Comparison of ENCODE assay signal across 35 cellular contexts in genomic region chr7:33632322-33632721, GRCh38.
"Had no signal": no experiment of that assay in that cellular context is flagged by ENCODE, and none has a peak within 500 bp of the region (broad histone marks: within the 10 kb centered on the region; RNA-seq: fewer than 3 reads in every experiment).

No MANE protein-coding gene starts in this region.

- H3K27me3 Mint-ChIP-seq: activated B cell treated with CpG ODN at 0.5 μM for 24 hours; activated CD4-positive, alpha-beta memory T cell treated with anti-CD3 and anti-CD28 coated beads for 36 hours; activated CD4-positive, alpha-beta T cell treated with anti-CD3 and anti-CD28 coated beads, Interleukin-2, amount 10 ng/mL, durations not matched to agents 24 days and 14 days; activated CD8-positive, alpha-beta T cell treated with anti-CD3 and anti-CD28 coated beads for 36 hours; activated naive CD8-positive, alpha-beta T cell treated with anti-CD3 and anti-CD28 coated beads for 36 hours; activated T-helper 17 cell treated with anti-CD3 and anti-CD28 coated beads, Interleukin-2, amount 50 U/mL, for 72 hours had no signal

- H3K27me3 ChIP-seq: adrenal gland, body of pancreas, brain microvascular endothelial cell, breast epithelium had no signal

- H3K27ac ChIP-seq: adrenal gland, body of pancreas, brain microvascular endothelial cell, breast epithelium, VCaP had no signal

- DNase-seq: activated B cell treated with CpG ODN at 0.5 μM for 24 hours; activated CD4-positive, alpha-beta memory T cell treated with anti-CD3 and anti-CD28 coated beads for 36 hours; activated CD4-positive, alpha-beta T cell treated with anti-CD3 and anti-CD28 coated beads for 4 hours; activated CD4-positive, alpha-beta T cell treated with anti-CD3 and anti-CD28 coated beads, Interleukin-2, amount 10 ng/mL, durations not matched to agents 24 days and 14 days; activated CD4-positive, alpha-beta T cell treated with anti-CD3 and anti-CD28 coated beads, Interleukin-2, amount 50 U/mL, for 1 hour; activated CD4-positive, alpha-beta T cell treated with anti-CD3 and anti-CD28 coated beads, Interleukin-2, amount 50 U/mL, for 4 hours; activated CD4-positive, CD25-positive, alpha-beta regulatory T cell treated with anti-CD3 and anti-CD28 coated beads, Interleukin-2, amount 50 U/mL, for 72 hours; activated CD8-positive, alpha-beta memory T cell treated with anti-CD3 and anti-CD28 coated beads, Interleukin-2, amount 50 U/mL, for 4 hours; activated CD8-positive, alpha-beta T cell treated with anti-CD3 and anti-CD28 coated beads for 36 hours; activated effector memory CD4-positive, alpha-beta T cell treated with anti-CD3 and anti-CD28 coated beads, Interleukin-2, amount 50 U/mL, for 16 hours; activated gamma-delta T cell treated with Interleukin-2 at 50 U/mL for 16 hours; activated naive CD4-positive, alpha-beta T cell; activated naive CD4-positive, alpha-beta T cell treated with anti-CD3 and anti-CD28 coated beads for 36 hours; activated naive CD4-positive, alpha-beta T cell treated with anti-CD3 and anti-CD28 coated beads, Interleukin-2, amount 50 U/mL, for 16 hours; activated naive CD8-positive, alpha-beta T cell treated with anti-CD3 and anti-CD28 coated beads for 36 hours; activated T-cell treated with anti-CD3 and anti-CD28 coated beads for 4 hours; activated T-cell treated with anti-CD3 and anti-CD28 coated beads, Interleukin-2, amount 50 U/mL, for 1 hour; activated T-cell treated with anti-CD3 and anti-CD28 coated beads, Interleukin-2, amount 50 U/mL, for 4 hours; activated T-cell treated with anti-CD3 and anti-CD28 coated beads, Interleukin-2, amount 50 U/mL, for 72 hours; adrenal gland; amniotic stem cell; aorta; body of pancreas; brain microvascular endothelial cell; central memory CD4-positive, alpha-beta T cell; T-helper 1 cell; T-helper 2 cell; T-helper 9 cell had no signal

- H3K27ac Mint-ChIP-seq: activated B cell treated with CpG ODN at 0.5 μM for 24 hours; activated CD4-positive, alpha-beta memory T cell treated with anti-CD3 and anti-CD28 coated beads for 36 hours; activated CD4-positive, alpha-beta T cell treated with anti-CD3 and anti-CD28 coated beads, Interleukin-2, amount 10 ng/mL, durations not matched to agents 24 days and 14 days; activated CD8-positive, alpha-beta T cell treated with anti-CD3 and anti-CD28 coated beads for 36 hours; activated naive CD4-positive, alpha-beta T cell treated with anti-CD3 and anti-CD28 coated beads for 36 hours; activated naive CD4-positive, alpha-beta T cell treated with anti-CD3 and anti-CD28 coated beads, Interleukin-2, amount 50 U/mL, for 72 hours; activated naive CD8-positive, alpha-beta T cell treated with anti-CD3 and anti-CD28 coated beads for 36 hours; activated T-cell treated with anti-CD3 and anti-CD28 coated beads, Interleukin-2, amount 50 U/mL, for 72 hours; activated T-helper 1 cell treated with anti-CD3 and anti-CD28 coated beads, Interleukin-12 subunit alpha, Interleukin-12 subunit beta, Interleukin-2, Interleukin-4 antibody, amounts not matched to agents 30 ng/mL and 10 ng/mL and 1 ng/mL, durations not matched to agents 14 hours and 24 hours and 36 hours; activated T-helper 17 cell treated with anti-CD3 and anti-CD28 coated beads, Interleukin-2, amount 50 U/mL, for 72 hours; T-helper 1 cell treated with Interleukin-12 subunit alpha and Interleukin-12 subunit beta and Interleukin-4 antibody, amounts not matched to agents 30 μg/mL and 1 μg/mL, for 36 hours; T-helper 2 cell treated with Interferon-gamma antibody and Interleukin-4, amounts not matched to agents 5 μg/mL and 100 μg/mL, for 36 hours had no signal

- H3K4me1 ChIP-seq: adrenal gland, body of pancreas, breast epithelium had no signal

- H3K36me3 ChIP-seq: adrenal gland, brain microvascular endothelial cell, breast epithelium had no signal

- H3K36me3 Mint-ChIP-seq: activated CD4-positive, alpha-beta memory T cell treated with anti-CD3 and anti-CD28 coated beads for 36 hours; activated naive CD4-positive, alpha-beta T cell treated with anti-CD3 and anti-CD28 coated beads, Interleukin-2, amount 50 U/mL, for 72 hours; activated naive CD8-positive, alpha-beta T cell treated with anti-CD3 and anti-CD28 coated beads for 36 hours had no signal

- ATAC-seq: activated CD8-positive, alpha-beta T cell treated with anti-CD3 and anti-CD28 coated beads for 36 hours; activated naive CD4-positive, alpha-beta T cell treated with anti-CD3 and anti-CD28 coated beads, Interleukin-2, amount 50 U/mL, for 72 hours; activated T-cell treated with anti-CD3 and anti-CD28 coated beads, Interleukin-2, amount 50 U/mL, for 4 hours; activated T-cell treated with anti-CD3 and anti-CD28 coated beads, Interleukin-2, amount 50 U/mL, for 72 hours; activated T-helper 17 cell treated with anti-CD3 and anti-CD28 coated beads, Interleukin-2, amount 50 U/mL, for 72 hours; body of pancreas had no signal

- H3K4me3 ChIP-seq: adrenal gland, body of pancreas, breast epithelium had no signal

- H3K4me1 Mint-ChIP-seq: activated B cell treated with CpG ODN at 0.5 μM for 24 hours; activated CD4-positive, alpha-beta T cell treated with anti-CD3 and anti-CD28 coated beads, Interleukin-2, amount 10 ng/mL, durations not matched to agents 24 days and 14 days; activated naive CD8-positive, alpha-beta T cell treated with anti-CD3 and anti-CD28 coated beads for 36 hours; activated T-helper 17 cell treated with anti-CD3 and anti-CD28 coated beads, Interleukin-2, amount 50 U/mL, for 72 hours had no signal

- H3K9me3 Mint-ChIP-seq: activated B cell treated with CpG ODN at 0.5 μM for 24 hours; activated CD4-positive, alpha-beta memory T cell treated with anti-CD3 and anti-CD28 coated beads for 36 hours; activated CD4-positive, alpha-beta T cell treated with anti-CD3 and anti-CD28 coated beads, Interleukin-2, amount 10 ng/mL, durations not matched to agents 24 days and 14 days; activated CD8-positive, alpha-beta T cell treated with anti-CD3 and anti-CD28 coated beads for 36 hours; activated naive CD4-positive, alpha-beta T cell treated with anti-CD3 and anti-CD28 coated beads for 36 hours; activated naive CD4-positive, alpha-beta T cell treated with anti-CD3 and anti-CD28 coated beads, Interleukin-2, amount 50 U/mL, for 72 hours; activated naive CD8-positive, alpha-beta T cell treated with anti-CD3 and anti-CD28 coated beads for 36 hours; activated T-cell treated with anti-CD3 and anti-CD28 coated beads, Interleukin-2, amount 50 U/mL, for 4 hours; activated T-cell treated with anti-CD3 and anti-CD28 coated beads, Interleukin-2, amount 50 U/mL, for 72 hours; activated T-helper 1 cell treated with anti-CD3 and anti-CD28 coated beads, Interleukin-12 subunit alpha, Interleukin-12 subunit beta, Interleukin-2, Interleukin-4 antibody, amounts not matched to agents 30 ng/mL and 10 ng/mL and 1 ng/mL, durations not matched to agents 14 hours and 24 hours and 36 hours; activated T-helper 17 cell treated with anti-CD3 and anti-CD28 coated beads, Interleukin-2, amount 50 U/mL, for 72 hours; T-helper 1 cell treated with Interleukin-12 subunit alpha and Interleukin-12 subunit beta and Interleukin-4 antibody, amounts not matched to agents 30 μg/mL and 1 μg/mL, for 36 hours; T-helper 2 cell treated with Interferon-gamma antibody and Interleukin-4, amounts not matched to agents 5 μg/mL and 100 μg/mL, for 36 hours had no signal

- H3K4me3 Mint-ChIP-seq: activated B cell treated with CpG ODN at 0.5 μM for 24 hours; activated CD4-positive, alpha-beta memory T cell treated with anti-CD3 and anti-CD28 coated beads for 36 hours; activated CD4-positive, alpha-beta T cell treated with anti-CD3 and anti-CD28 coated beads, Interleukin-2, amount 10 ng/mL, durations not matched to agents 24 days and 14 days; activated CD8-positive, alpha-beta T cell treated with anti-CD3 and anti-CD28 coated beads for 36 hours; activated naive CD4-positive, alpha-beta T cell treated with anti-CD3 and anti-CD28 coated beads for 36 hours; activated naive CD8-positive, alpha-beta T cell treated with anti-CD3 and anti-CD28 coated beads for 36 hours; activated T-cell treated with anti-CD3 and anti-CD28 coated beads, Interleukin-2, amount 50 U/mL, for 4 hours; activated T-cell treated with anti-CD3 and anti-CD28 coated beads, Interleukin-2, amount 50 U/mL, for 72 hours; activated T-helper 1 cell treated with anti-CD3 and anti-CD28 coated beads, Interleukin-12 subunit alpha, Interleukin-12 subunit beta, Interleukin-2, Interleukin-4 antibody, amounts not matched to agents 30 ng/mL and 10 ng/mL and 1 ng/mL, durations not matched to agents 14 hours and 24 hours and 36 hours; activated T-helper 17 cell treated with anti-CD3 and anti-CD28 coated beads, Interleukin-2, amount 50 U/mL, for 72 hours; T-helper 1 cell treated with Interleukin-12 subunit alpha and Interleukin-12 subunit beta and Interleukin-4 antibody, amounts not matched to agents 30 μg/mL and 1 μg/mL, for 36 hours; T-helper 2 cell treated with Interferon-gamma antibody and Interleukin-4, amounts not matched to agents 5 μg/mL and 100 μg/mL, for 36 hours had no signal

- H3K9me3 ChIP-seq: adrenal gland, body of pancreas had no signal
